18 cellular contexts compared by ENCODE assay signal in the genomic region with DNA sequence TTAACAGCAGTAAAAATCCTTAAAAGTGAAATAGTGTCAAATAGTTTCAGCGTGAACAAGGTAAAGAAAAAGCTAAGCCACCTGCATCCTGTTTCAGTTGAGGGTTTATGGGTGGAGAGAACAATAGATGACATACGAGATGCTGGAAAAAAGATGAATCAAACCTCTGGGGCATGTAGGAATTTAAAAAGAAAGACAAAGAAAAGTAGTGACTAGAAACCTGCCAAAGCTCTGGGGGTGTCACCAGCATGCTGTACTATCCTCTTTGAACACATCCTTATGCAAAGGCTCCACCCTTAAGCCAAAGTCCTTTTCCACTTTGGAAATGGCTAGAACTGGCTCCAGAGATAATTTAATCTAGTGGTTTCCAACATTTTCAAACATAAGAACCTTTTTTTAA. TPM values are rescaled to one million over a fixed set of nuclear protein-coding genes. Genes with fewer than 3 reads are reported as not detected.
DNase-seq lines count a peak whose midpoint lies in the region; ATAC-seq, FAIRE-seq and TF ChIP-seq lines count a peak whose summit lies in the region.
"Had no signal": no experiment of that assay in that cellular context is flagged by ENCODE, and none has a peak within 500 bp of the region (broad histone marks: within the 10 kb centered on the region; RNA-seq: fewer than 3 reads in every experiment).

No MANE protein-coding gene starts in this region.

- BruUV-seq in HepG2 (replicated peaks; lab: Mats Ljungman, UMichigan) = no TSS peak

- H3K27ac Mint-ChIP-seq in WTC11 = no peak overlapping the region

- H3K4me1 Mint-ChIP-seq in WTC11 = peaks cover 11% of the 10 kb centered on the region

- no peak for TF ChIP-seq RAD21 in HepG2 (CRISPR knock-in tag; IDR thresholded peaks at IDR 0.05)

- peaks cover 59% of the 10 kb centered on the region for H3K4me1 ChIP-seq in KMS-11 (ENCODE audit: low read depth, poor library complexity, severe bottlenecking)
- H3K4me1 ChIP-seq in HepG2 (ENCODE audit: insufficient read depth, low read length) = peaks cover 10% of the 10 kb centered on the region; the same call in 1 of the 2 replicates
- H3K4me1 ChIP-seq: colonic mucosa had no signal

- no peaks in the 10 kb centered on the region for H4K20me1 ChIP-seq in KMS-11 (ENCODE audit: insufficient read depth)
- H4K20me1 ChIP-seq in HepG2 (ENCODE audit: insufficient read depth, low read length) = no peaks in the 10 kb centered on the region

- H3K36me3 Mint-ChIP-seq in WTC11 = peaks cover 7% of the 10 kb centered on the region; the same call in 1 of the 2 replicates

- WGBS in HepG2 (ENCODE audit: low lambda C conversion rate) = 92% methylated on average over 2 of the region's 2 CpGs

- no peaks in the 10 kb centered on the region for H3K27me3 Mint-ChIP-seq in WTC11 (ENCODE audit: low read depth)

- H3K4me3 Mint-ChIP-seq in WTC11 = no peak overlapping the region

- no peaks in the 10 kb centered on the region for H3K27me3 ChIP-seq in KMS-11 (ENCODE audit: insufficient read depth, low read depth)
- H3K27me3 ChIP-seq in HepG2 (ENCODE audit: control insufficient read depth in 1 of 2, insufficient read depth in 2 of 2, low read length in 2 of 2) = no peaks in the 10 kb centered on the region
- H3K27me3 ChIP-seq: colonic mucosa, SJCRH30 had no signal

- peak; percentile 44 for ATAC-seq in WTC11
- ATAC-seq in HepG2 = peak; percentile 70
- ATAC-seq in HG03571 (IDR thresholded peaks at IDR 0.05; ENCODE audit: unreplicated experiment) = no peak

- TF ChIP-seq CTCF in KMS-11 (conservative IDR thresholded peaks at IDR 0.05; ENCODE audit: low read depth, low read length) (no peak), WTC11 (IDR thresholded peaks at IDR 0.05) (no peak), HepG2 (CRISPR knock-in tag; IDR thresholded peaks at IDR 0.05) (no peak)

- H3K27ac ChIP-seq in KMS-11 = peak overlapping the region; percentile 58
- H3K27ac ChIP-seq in HepG2 (ENCODE audit: extremely low read length, insufficient read depth, low read length) = no peak overlapping the region
- H3K27ac ChIP-seq: colonic mucosa, SJCRH30, skin epidermis had no signal

- in situ Hi-C loops in HepG2 (cut with HindIII; ENCODE audit: extremely low pct_ligation_motif_present, low pct_unique_long_range_greater_than_20kb) = no loop called here

- H2AFZ ChIP-seq in KMS-11 (ENCODE audit: low read depth) = no peak overlapping the region
- H2AFZ ChIP-seq in HepG2 (ENCODE audit: low read length) = no peak overlapping the region

- H3K4me3 ChIP-seq in KMS-11 (IDR thresholded peaks at IDR 0.05; ENCODE audit: insufficient read depth, low read depth, low read length) (no peak overlapping the region), HepG2 (replicated peaks in 1 of 3; ENCODE audit: insufficient read depth in 1 of 3, low read depth in 2 of 3, low read length in 3 of 3) (no peak overlapping the region)
- H3K4me3 ChIP-seq: colonic mucosa, SJCRH30, skin epidermis had no signal

- DNase-seq in NCI-H510A treated with DMSO at 0.1 percent for 48 hours (lab: John Stamatoyannopoulos, UW) (peak; percentile 22), NCI-H510A (lab: John Stamatoyannopoulos, UW) (no peak), WTC11 (ENCODE audit: low spot score) (no peak), HepG2 (ENCODE audit: low spot score) (peak; percentile 34), HTR-8/SVneo (ENCODE audit: insufficient read length, low spot score) (no peak), AG08396 (ENCODE audit: low spot score) (no peak)
- DNase-seq: activated CD8-positive, alpha-beta memory T cell treated with anti-CD3 and anti-CD28 coated beads, Interleukin-2, amount 50 U/mL, for 48 hours; anterior cingulate cortex; colonic mucosa; NCI-H1105; NCI-H82; nucleus accumbens; SJCRH30 had no signal

- H3K9ac ChIP-seq in KMS-11 (no peak overlapping the region; the same call in 1 of the 2 replicates), HepG2 (ENCODE audit: insufficient read depth, low read depth, low read length) (no peak overlapping the region)

- TF ChIP-seq POLR2A in HepG2 (IDR thresholded peaks at IDR 0.05; ENCODE audit: insufficient read depth in 1 of 2, low read depth in 2 of 2, low read length in 2 of 2) = no peak

- CTCF ChIA-PET in WTC11 (lab: Charles Lee) = no interaction called here
- CTCF ChIA-PET in HepG2 (lab: Yijun Ruan, JAX; ENCODE audit: low intra/inter-chr PET ratio, low total read pairs) = no interaction called here

- H3K4me2 ChIP-seq in KMS-11 (peak overlapping the region; percentile 58), HepG2 (ENCODE audit: low read depth, low read length) (no peak overlapping the region)

- FAIRE-seq in HepG2 (lab: Jason Lieb, UNC) (no peak), HTR-8/SVneo (lab: Jason Lieb, UNC) (no peak)
- FAIRE-seq: A204.1, GM18507 had no signal

- H3K9me3 Mint-ChIP-seq in WTC11 = no peaks in the 10 kb centered on the region

- no peaks in the 10 kb centered on the region for H3K9me3 ChIP-seq in HepG2 (ENCODE audit: low read length)
- H3K9me3 ChIP-seq: colonic mucosa, SJCRH30 had no signal

- H3K79me2 ChIP-seq in KMS-11 (ENCODE audit: insufficient read depth, low read depth) (peaks cover 3% of the 10 kb centered on the region; the same call in 1 of the 2 replicates), HepG2 (ENCODE audit: insufficient read depth, low read length) (peaks cover 2% of the 10 kb centered on the region)

- intact Hi-C loops in HepG2 (cut with micrococcal nuclease; ENCODE audit: unreplicated experiment) = no loop called here

- TF ChIP-seq EP300 in HepG2 (IDR thresholded peaks at IDR 0.05; ENCODE audit: low read depth in 2 of 2, low read length in 2 of 2) (no peak), HepG2 (CRISPR knock-in tag; IDR thresholded peaks at IDR 0.05; ENCODE audit: borderline replicate concordance) (no peak)

- POLR2A ChIA-PET in WTC11 (lab: Charles Lee) (no interaction called here), HepG2 (lab: Yijun Ruan, JAX) (no interaction called here)

- no peaks in the 10 kb centered on the region for H3K36me3 ChIP-seq in KMS-11 (ENCODE audit: insufficient read depth)
- H3K36me3 ChIP-seq in HepG2 (replicated peaks in 1 of 2; ENCODE audit: control insufficient read depth in 1 of 2, insufficient read depth in 2 of 2, low read length in 2 of 2) = no peaks in the 10 kb centered on the region
- H3K36me3 ChIP-seq: colonic mucosa had no signal

TF ChIP-seq in WTC11, 78 proteins besides CTCF, POLR2A, EP300 and RAD21:
- TF ChIP-seq, protein P1, sequence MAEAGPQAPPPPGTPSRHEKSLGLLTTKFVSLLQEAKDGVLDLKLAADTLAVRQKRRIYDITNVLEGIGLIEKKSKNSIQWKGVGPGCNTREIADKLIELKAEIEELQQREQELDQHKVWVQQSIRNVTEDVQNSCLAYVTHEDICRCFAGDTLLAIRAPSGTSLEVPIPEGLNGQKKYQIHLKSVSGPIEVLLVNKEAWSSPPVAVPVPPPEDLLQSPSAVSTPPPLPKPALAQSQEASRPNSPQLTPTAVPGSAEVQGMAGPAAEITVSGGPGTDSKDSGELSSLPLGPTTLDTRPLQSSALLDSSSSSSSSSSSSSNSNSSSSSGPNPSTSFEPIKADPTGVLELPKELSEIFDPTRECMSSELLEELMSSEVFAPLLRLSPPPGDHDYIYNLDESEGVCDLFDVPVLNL (CRISPR knock-in tag; IDR thresholded peaks at IDR 0.05; ENCODE audit: borderline replicate concordance, low read depth) = no peak

TF ChIP-seq in HepG2, 621 proteins besides CTCF, POLR2A, EP300 and RAD21 (continues in another document):
- TF ChIP-seq, protein P2, sequence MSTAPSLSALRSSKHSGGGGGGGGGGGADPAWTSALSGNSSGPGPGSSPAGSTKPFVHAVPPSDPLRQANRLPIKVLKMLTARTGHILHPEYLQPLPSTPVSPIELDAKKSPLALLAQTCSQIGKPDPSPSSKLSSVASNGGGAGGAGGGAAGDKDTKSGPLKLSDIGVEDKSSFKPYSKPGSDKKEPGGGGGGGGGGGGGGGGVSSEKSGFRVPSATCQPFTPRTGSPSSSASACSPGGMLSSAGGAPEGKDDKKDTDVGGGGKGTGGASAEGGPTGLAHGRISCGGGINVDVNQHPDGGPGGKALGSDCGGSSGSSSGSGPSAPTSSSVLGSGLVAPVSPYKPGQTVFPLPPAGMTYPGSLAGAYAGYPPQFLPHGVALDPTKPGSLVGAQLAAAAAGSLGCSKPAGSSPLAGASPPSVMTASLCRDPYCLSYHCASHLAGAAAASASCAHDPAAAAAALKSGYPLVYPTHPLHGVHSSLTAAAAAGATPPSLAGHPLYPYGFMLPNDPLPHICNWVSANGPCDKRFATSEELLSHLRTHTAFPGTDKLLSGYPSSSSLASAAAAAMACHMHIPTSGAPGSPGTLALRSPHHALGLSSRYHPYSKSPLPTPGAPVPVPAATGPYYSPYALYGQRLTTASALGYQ (CRISPR knock-in tag; IDR thresholded peaks at IDR 0.05) = no peak
- TF ChIP-seq HNF4A (CRISPR knock-in tag; IDR thresholded peaks at IDR 0.05) = peak; percentile 59; the same call in 1 of the 2 replicates
- TF ChIP-seq ZNF562 (CRISPR knock-in tag; IDR thresholded peaks at IDR 0.05; ENCODE audit: borderline replicate concordance) = no peak
- TF ChIP-seq ZNF788 (CRISPR knock-in tag; IDR thresholded peaks at IDR 0.05; ENCODE audit: borderline replicate concordance) = no peak
- no peak for TF ChIP-seq ZNF253 (CRISPR knock-in tag; IDR thresholded peaks at IDR 0.05; ENCODE audit: borderline replicate concordance)

RNA-seq across cellular contexts. Expression of a gene that starts 22.2 kb away (rescaled TPM):
- total RNA-seq in WTC11 (2021) = 20.4 to 25.6 TPM (median 25.0 TPM) in 3 replicates
- 8.4 and 10.3 TPM in 2 replicates for total RNA-seq in HepG2 (2016; rRNA removed; fragmentation: Illumina TruSeq; extraction: Trizol)
- 6.0 and 8.4 TPM in 2 replicates for total RNA-seq in HepG2 (2016; cell fraction: cytosol; rRNA removed; fragmentation: Illumina TruSeq; extraction: Trizol; ENCODE audit: low read depth)
- total RNA-seq in HepG2 (2016; cell fraction: insoluble cytoplasmic fraction; rRNA removed; fragmentation: Illumina TruSeq; extraction: Trizol) = 8.4 and 11.2 TPM in 2 replicates
- 4.3 and 6.5 TPM in 2 replicates for total RNA-seq in HepG2 (2016; cell fraction: membrane; rRNA removed; fragmentation: Illumina TruSeq; extraction: Trizol)
- 16.6 and 21.4 TPM in 2 replicates for total RNA-seq in HepG2 (2016; cell fraction: nucleus; rRNA removed; fragmentation: Illumina TruSeq; extraction: Trizol)
- polyA plus RNA-seq in HepG2 (2011; rRNA removed) = 3.7 and 4.4 TPM in 2 replicates
- polyA plus RNA-seq in HepG2 (2011; cell fraction: cytosol; rRNA removed) = 1.3 and 2.6 TPM in 2 replicates
- 4.0 and 8.1 TPM in 2 replicates for polyA plus RNA-seq in HepG2 (2011; cell fraction: nucleus; rRNA removed)
- 1.4 and 2.2 TPM in 2 replicates for polyA plus RNA-seq in HepG2 (2012)
- polyA plus RNA-seq in HepG2 (2016; cell fraction: cytosol; fragmentation: Illumina TruSeq; extraction: Trizol; ENCODE audit: low read depth) = 1.3 and 2.0 TPM in 2 replicates
- polyA plus RNA-seq in HepG2 (2016; cell fraction: insoluble cytoplasmic fraction; fragmentation: Illumina TruSeq; extraction: Trizol; ENCODE audit: low read depth) = 3.3 and 3.4 TPM in 2 replicates
- polyA plus RNA-seq in HepG2 (2016; cell fraction: membrane; fragmentation: Illumina TruSeq; extraction: Trizol; ENCODE audit: low read depth) = 1.2 and 1.3 TPM in 2 replicates
- 9.9 and 11.1 TPM in 2 replicates for polyA plus RNA-seq in HepG2 (2016; cell fraction: nucleus; fragmentation: Illumina TruSeq; extraction: Trizol; ENCODE audit: insufficient read depth, low read depth)
- 6.7 and 25.4 TPM in 2 replicates for polyA minus RNA-seq in HepG2 (2011; rRNA and poly(A)+ RNA removed; ENCODE audit: low replicate concordance)
- 2.2 and 5.9 TPM in 2 replicates for polyA minus RNA-seq in HepG2 (2011; cell fraction: cytosol; rRNA and poly(A)+ RNA removed)
- polyA minus RNA-seq in HepG2 (2011; cell fraction: nucleus; rRNA and poly(A)+ RNA removed) = 18.9 and 20.3 TPM in 2 replicates

Comparison
In these comparisons a context has a peak if more than half of its experiments do, and no peak if none do; other contexts are left out.
1. DNase-seq: peak in NCI-H510A treated with DMSO at 0.1 percent for 48 hours (single experiment) and HepG2 (single experiment); none in NCI-H510A (single experiment), WTC11 (single experiment), HTR-8/SVneo (single experiment) and AG08396 (single experiment).